Comparison of ENCODE assay signal across 22 cellular contexts in genomic region chr11:113341388-113342165, GRCh38. TPM values are rescaled to one million over a fixed set of nuclear protein-coding genes. Genes with fewer than 3 reads are reported as not detected.
A peak's percentile ranks its signal among the peaks of the same experiment; 100 is the strongest.
DNase-seq lines count a peak whose midpoint lies in the region; ATAC-seq and TF ChIP-seq lines count a peak whose summit lies in the region.
"Had no signal": no experiment of that assay in that cellular context is flagged by ENCODE, and none has a peak within 500 bp of the region (broad histone marks: within the 10 kb centered on the region; RNA-seq: fewer than 3 reads in every experiment).

No MANE protein-coding gene starts in this region.

- no peak overlapping the region for H3K4me3 Mint-ChIP-seq in progenitor cell of endocrine pancreas (ENCODE audit: low read depth)

- peak; percentile 20 for DNase-seq in NCI-H345 (lab: John Stamatoyannopoulos, UW)
- no peak for DNase-seq in NCI-H345 treated with DMSO at 0.1 percent for 48 hours (lab: John Stamatoyannopoulos, UW; ENCODE audit: unreplicated experiment)
- DNase-seq in DMS153 (lab: John Stamatoyannopoulos, UW) = peak; percentile 31
- no peak for DNase-seq in left lobe of liver (ENCODE audit: low spot score)
- no peak for DNase-seq in SHP77 (lab: John Stamatoyannopoulos, UW)
- DNase-seq in NCI-H1694 (lab: John Stamatoyannopoulos, UW) = no peak
- no peak for DNase-seq in progenitor cell of endocrine pancreas (ENCODE audit: low spot score, unreplicated experiment)
- DNase-seq: C1 segment of cervical spinal cord, COR-L47, DMS53, HCEC 1CT, IMR-90, Karpas-422, MM.1S, NCI-H1105 treated with DMSO at 0.1 percent for 48 hours, NCI-H187 treated with DMSO at 0.1 percent for 48 hours, NCI-H2171 treated with DMSO at 0.1 percent for 48 hours, OCI-M1, SIG-M5, SW 1271 had no signal

- peaks cover 26% of the 10 kb centered on the region for H3K36me3 Mint-ChIP-seq in progenitor cell of endocrine pancreas (ENCODE audit: insufficient read depth)

- H3K27me3 Mint-ChIP-seq in progenitor cell of endocrine pancreas = no peaks in the 10 kb centered on the region

- ATAC-seq in left lobe of liver = peak; percentile 49

- no peak overlapping the region for H3K27ac Mint-ChIP-seq in progenitor cell of endocrine pancreas

- H3K4me1 Mint-ChIP-seq in progenitor cell of endocrine pancreas (ENCODE audit: low read depth) = no peaks in the 10 kb centered on the region

- H3K9me3 Mint-ChIP-seq in progenitor cell of endocrine pancreas (ENCODE audit: low read depth) = no peaks in the 10 kb centered on the region

- H3K27ac ChIP-seq in VCaP = peak overlapping the region; percentile 97

- no peak for TF ChIP-seq CTCF in VCaP (conservative IDR thresholded peaks at IDR 0.05)
- TF ChIP-seq CTCF in progenitor cell of endocrine pancreas (IDR thresholded peaks at IDR 0.05; ENCODE audit: unreplicated experiment) = no peak

RNA-seq across cellular contexts. Expression of gene TTC12, which starts 27.2 kb away (rescaled TPM):
- total RNA-seq in left lobe of liver (5.8 TPM), progenitor cell of endocrine pancreas (30.4 and 38.5 TPM in 2 replicates)

RNA-seq across cellular contexts. Expression of gene ANKK1, which starts 46.0 kb away (rescaled TPM):
- total RNA-seq in left lobe of liver (0.08 TPM), progenitor cell of endocrine pancreas (0.11 and 0.41 TPM in 2 replicates)
- total RNA-seq: HT1080, IMR-90 had no signal

Comparison
In these comparisons a context has a peak if more than half of its experiments do, and no peak if none do; other contexts are left out.
1. DNase-seq: peak in NCI-H345 (single experiment) and DMS153 (single experiment); none in NCI-H345 treated with DMSO at 0.1 percent for 48 hours (single experiment), left lobe of liver (single experiment), SHP77 (0 of 2), NCI-H1694 (single experiment) and progenitor cell of endocrine pancreas (single experiment).